Comparison of ENCODE assay signal across 1 cellular context in the genomic region with DNA sequence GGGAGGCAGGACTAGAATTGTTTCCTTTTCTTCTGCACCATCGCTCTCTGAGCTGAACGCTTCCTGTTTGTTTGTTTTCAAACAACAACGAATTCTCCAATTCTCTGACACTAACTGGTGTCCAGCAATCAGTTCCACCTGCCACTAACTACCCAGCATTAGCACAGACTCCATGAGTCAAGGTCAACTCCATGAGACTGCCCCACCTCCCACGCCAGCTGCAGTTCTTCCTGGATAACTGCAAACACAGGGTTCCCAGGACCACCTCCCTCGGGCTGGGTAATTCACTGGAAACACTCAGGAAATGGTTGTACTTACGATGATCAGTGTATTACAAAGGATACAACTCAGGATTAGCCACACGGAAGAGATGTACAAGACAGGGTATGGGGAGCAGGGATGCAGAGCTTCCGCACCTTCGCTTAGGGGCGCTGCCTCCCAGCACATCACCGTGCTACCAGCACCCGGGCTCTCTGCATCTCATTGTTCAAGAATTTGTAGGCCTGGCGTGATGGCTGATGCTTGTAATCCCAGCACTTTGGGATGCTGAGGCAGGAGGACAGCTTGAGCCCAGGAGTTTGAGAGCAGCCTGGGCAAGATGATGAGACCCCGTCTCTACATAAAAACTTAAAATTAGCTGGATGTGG.
TF ChIP-seq lines count a peak whose summit lies in the region.

No MANE protein-coding gene starts in this region.

TF ChIP-seq in H1, 55 proteins besides CTCF, POLR2A, EP300 and RAD21:
- no peak for TF ChIP-seq SP4 (IDR thresholded peaks at IDR 0.05; ENCODE audit: low read length)
- no peak for TF ChIP-seq SP1 (IDR thresholded peaks at IDR 0.05; ENCODE audit: low read depth, low read length)
- no peak for TF ChIP-seq CEBPB (IDR thresholded peaks at IDR 0.05; ENCODE audit: low read depth, low read length)
- TF ChIP-seq PHF8 (conservative IDR thresholded peaks at IDR 0.05; ENCODE audit: low read depth, low read length) = no peak
- no peak for TF ChIP-seq E2F6 (IDR thresholded peaks at IDR 0.05)
- TF ChIP-seq TCF12 (IDR thresholded peaks at IDR 0.05; ENCODE audit: low read depth, low read length) = no peak
- no peak for TF ChIP-seq ATF2 (IDR thresholded peaks at IDR 0.05; ENCODE audit: low read length)
- no peak for TF ChIP-seq ATF3 (IDR thresholded peaks at IDR 0.05; ENCODE audit: insufficient read depth, low read depth, low read length)
- TF ChIP-seq JUN (IDR thresholded peaks at IDR 0.05; ENCODE audit: low read depth, low read length) = no peak
- TF ChIP-seq NANOG (IDR thresholded peaks at IDR 0.05; ENCODE audit: insufficient read depth, low read depth, low read length, poor library complexity, severe bottlenecking) = no peak
- no peak for TF ChIP-seq HDAC6 (IDR thresholded peaks at IDR 0.05; ENCODE audit: low read depth, low read length)
- no peak for TF ChIP-seq SP2 (IDR thresholded peaks at IDR 0.05; ENCODE audit: low read length)
- TF ChIP-seq ZNF274 (IDR thresholded peaks at IDR 0.05; ENCODE audit: borderline replicate concordance, extremely low read depth, low read length) = no peak
- TF ChIP-seq CBX8 (IDR thresholded peaks at IDR 0.05; ENCODE audit: borderline replicate concordance, low read depth, low read length) = no peak
- no peak for TF ChIP-seq TAF1 (IDR thresholded peaks at IDR 0.05; ENCODE audit: low read depth, low read length)
- no peak for TF ChIP-seq GABPA (IDR thresholded peaks at IDR 0.05; ENCODE audit: borderline replicate concordance, insufficient read depth, low read length)
- no peak for TF ChIP-seq CHD1 (IDR thresholded peaks at IDR 0.05; ENCODE audit: low read depth, low read length)
